ENCODE assay signal across 18 cellular contexts in genomic region chr14:53757732-53758131, GRCh38.
DNase-seq lines count a peak whose midpoint lies in the region; ATAC-seq and TF ChIP-seq lines count a peak whose summit lies in the region.
"Had no signal": no experiment of that assay in that cellular context is flagged by ENCODE, and none has a peak within 500 bp of the region (broad histone marks: within the 10 kb centered on the region; RNA-seq: fewer than 3 reads in every experiment).

No MANE protein-coding gene starts in this region.

- no peak overlapping the region for H2BK15ac ChIP-seq in H9 (ENCODE audit: low read depth, low read length)

- H3K9me3 ChIP-seq in H9 (ENCODE audit: control insufficient read depth, low read depth, low read length) = no peaks in the 10 kb centered on the region

- no peaks in the 10 kb centered on the region for H3K4me1 ChIP-seq in H9 (ENCODE audit: insufficient read depth, low read length)
- H3K4me1 ChIP-seq: BLaER1, Caco-2 had no signal

- H3K56ac ChIP-seq in H9 (ENCODE audit: insufficient read length, low read depth, low read length) = no peak overlapping the region

- H3K27me3 ChIP-seq in H9 (ENCODE audit: insufficient read depth, low read length) = no peaks in the 10 kb centered on the region
- H3K27me3 ChIP-seq: BLaER1 had no signal

- H3K23me2 ChIP-seq in H9 (ENCODE audit: insufficient read length, low read depth, low read length, poor library complexity, severe bottlenecking) = no peaks in the 10 kb centered on the region

- no peak overlapping the region for H2AFZ ChIP-seq in H9 (ENCODE audit: low read length)
- H2AFZ ChIP-seq: GM23248 had no signal

- H2BK20ac ChIP-seq in H9 (ENCODE audit: low read depth, low read length, poor library complexity, severe bottlenecking) = no peak overlapping the region

- peaks cover 17 to 20% of the 10 kb centered on the region in 2 experiments for H3K9me3 Mint-ChIP-seq in H9
- H3K9me3 Mint-ChIP-seq in natural killer cell treated with Interleukin-12 subunit alpha and Interleukin-12 subunit beta and Interleukin-15 and Interleukin-18, amount 100 ng/mL, for 72 hours = peaks cover 14% of the 10 kb centered on the region

- H2BK5ac ChIP-seq in H9 (ENCODE audit: insufficient read length, low read length) = no peak overlapping the region

- H3K4ac ChIP-seq in H9 (ENCODE audit: low read depth, low read length) = no peak overlapping the region

- peak; percentile 80 for ATAC-seq in GM18861 (IDR thresholded peaks at IDR 0.05; ENCODE audit: unreplicated experiment)
- peak; percentile 64 for ATAC-seq in GM19452 (IDR thresholded peaks at IDR 0.05; ENCODE audit: unreplicated experiment)
- peak; percentile 70 for ATAC-seq in HG03354 (IDR thresholded peaks at IDR 0.05; ENCODE audit: poor library complexity, severe bottlenecking, unreplicated experiment)
- ATAC-seq in natural killer cell treated with Interleukin-12 subunit alpha and Interleukin-12 subunit beta and Interleukin-15 and Interleukin-18, amount 100 ng/mL, for 72 hours = no peak
- ATAC-seq: CD8-positive, alpha-beta T cell; HCT116 had no signal

- H3K79me2 ChIP-seq in H9 (ENCODE audit: insufficient read depth, low read length) = no peaks in the 10 kb centered on the region

- H4K91ac ChIP-seq in H9 (ENCODE audit: insufficient read length, low read depth, low read length) = no peak overlapping the region

- H4K20me1 ChIP-seq in H9 (ENCODE audit: control insufficient read depth, insufficient read depth, insufficient read length) = no peaks in the 10 kb centered on the region
- H4K20me1 ChIP-seq: BLaER1 had no signal

- no peak for DNase-seq in NCI-H2029 treated with DMSO at 0.1 percent for 48 hours (lab: John Stamatoyannopoulos, UW)
- no peak for DNase-seq in H9
- DNase-seq in natural killer cell treated with Interleukin-12 subunit alpha and Interleukin-12 subunit beta and Interleukin-15 and Interleukin-18, amount 100 ng/mL, for 72 hours (ENCODE audit: low spot score) = no peak
- DNase-seq: Caco-2; CD4-positive, CD25-positive, alpha-beta regulatory T cell; CD8-positive, alpha-beta T cell; DMS153; DND-41; GM23248; H7 had no signal

- H3K27ac Mint-ChIP-seq in H9 = no peak overlapping the region
- H3K27ac Mint-ChIP-seq in natural killer cell treated with Interleukin-12 subunit alpha and Interleukin-12 subunit beta and Interleukin-15 and Interleukin-18, amount 100 ng/mL, for 72 hours = no peak overlapping the region
- H3K27ac Mint-ChIP-seq: B cell; CD4-positive, CD25-positive, alpha-beta regulatory T cell; CD8-positive, alpha-beta T cell had no signal

- H3K4me3 Mint-ChIP-seq in H9 = no peak overlapping the region
- no peak overlapping the region for H3K4me3 Mint-ChIP-seq in natural killer cell treated with Interleukin-12 subunit alpha and Interleukin-12 subunit beta and Interleukin-15 and Interleukin-18, amount 100 ng/mL, for 72 hours
- H3K4me3 Mint-ChIP-seq: B cell; CD4-positive, CD25-positive, alpha-beta regulatory T cell; CD8-positive, alpha-beta T cell had no signal

- H3K9ac ChIP-seq in H9 (ENCODE audit: extremely low read depth, insufficient read length, low read length) = no peak overlapping the region
- H3K9ac ChIP-seq: BLaER1, GM23248 had no signal

- H3K27me3 Mint-ChIP-seq in H9 (ENCODE audit: low read depth) = no peaks in the 10 kb centered on the region
- no peaks in the 10 kb centered on the region for H3K27me3 Mint-ChIP-seq in natural killer cell treated with Interleukin-12 subunit alpha and Interleukin-12 subunit beta and Interleukin-15 and Interleukin-18, amount 100 ng/mL, for 72 hours
- H3K27me3 Mint-ChIP-seq: CD4-positive, CD25-positive, alpha-beta regulatory T cell had no signal

- no peaks in the 10 kb centered on the region for H3K79me1 ChIP-seq in H9 (ENCODE audit: insufficient read depth, low read depth, low read length, poor library complexity, severe bottlenecking)

- peaks cover 0 to 4% of the 10 kb centered on the region in 2 experiments; a peak in 1 of 4 replicates for H3K4me1 Mint-ChIP-seq in H9
- H3K4me1 Mint-ChIP-seq in natural killer cell treated with Interleukin-12 subunit alpha and Interleukin-12 subunit beta and Interleukin-15 and Interleukin-18, amount 100 ng/mL, for 72 hours (ENCODE audit: low read depth in 2 of 2) = no peaks in the 10 kb centered on the region
- H3K4me1 Mint-ChIP-seq: B cell; CD4-positive, CD25-positive, alpha-beta regulatory T cell had no signal

- peaks cover 11 to 19% (median 16%) of the 10 kb centered on the region in 3 experiments for H3K36me3 Mint-ChIP-seq in H9 (ENCODE audit: insufficient read depth in 1 of 3, low read depth in 3 of 3)
- H3K36me3 Mint-ChIP-seq in natural killer cell treated with Interleukin-12 subunit alpha and Interleukin-12 subunit beta and Interleukin-15 and Interleukin-18, amount 100 ng/mL, for 72 hours = peaks cover 5% of the 10 kb centered on the region
- H3K36me3 Mint-ChIP-seq: CD4-positive, CD25-positive, alpha-beta regulatory T cell; CD8-positive, alpha-beta T cell had no signal

- no peak overlapping the region for H2BK120ac ChIP-seq in H9 (ENCODE audit: low read depth, low read length, poor library complexity, severe bottlenecking)

- TF ChIP-seq CTCF in H9 (conservative IDR thresholded peaks at IDR 0.05) = no peak

- no peak overlapping the region for H4K5ac ChIP-seq in H9 (ENCODE audit: insufficient read length, low read depth, low read length)

- H3K4me2 ChIP-seq in H9 (ENCODE audit: insufficient read depth, insufficient read length, low read length) = no peak overlapping the region
- H3K4me2 ChIP-seq: BLaER1 had no signal

- H3T11ph ChIP-seq in H9 (ENCODE audit: low read length) = no peak overlapping the region

- no peak overlapping the region for H3K27ac ChIP-seq in H9 (ENCODE audit: insufficient read length, low read depth, low read length)
- H3K27ac ChIP-seq: 22Rv1, BLaER1, C4-2B, GM23248 had no signal

- H4K8ac ChIP-seq in H9 (replicated peaks; ENCODE audit: insufficient read length, low read depth, low read length) = no peak overlapping the region

- H3K18ac ChIP-seq in H9 (ENCODE audit: insufficient read length, low read depth, low read length) = no peak overlapping the region

- H2BK12ac ChIP-seq in H9 (ENCODE audit: insufficient read length, low read depth, low read length) = no peak overlapping the region

- H2AK5ac ChIP-seq in H9 (ENCODE audit: insufficient read length, low read length) = no peak overlapping the region

- no peak overlapping the region for H3K14ac ChIP-seq in H9 (ENCODE audit: insufficient read depth, low read length)

- H3K23ac ChIP-seq in H9 (ENCODE audit: insufficient read length, low read depth, low read length) = no peak overlapping the region

Comparison
In these comparisons a context has a peak if more than half of its experiments do, and no peak if none do; other contexts are left out.
1. ATAC-seq: peak in GM18861 (single experiment), GM19452 (single experiment) and HG03354 (single experiment); none in natural killer cell treated with Interleukin-12 subunit alpha and Interleukin-12 subunit beta and Interleukin-15 and Interleukin-18, amount 100 ng/mL, for 72 hours (0 of 2).